ENCODE assay signal across 12 cellular contexts in genomic region chr20:38187512-38187911, GRCh38. TPM values are rescaled to one million over a fixed set of nuclear protein-coding genes. Genes with fewer than 3 reads are reported as not detected.
DNase-seq lines count a peak whose midpoint lies in the region; ATAC-seq and TF ChIP-seq lines count a peak whose summit lies in the region.
"Had no signal": no experiment of that assay in that cellular context is flagged by ENCODE, and none has a peak within 500 bp of the region (broad histone marks: within the 10 kb centered on the region; RNA-seq: fewer than 3 reads in every experiment).

No MANE protein-coding gene starts in this region.

- peaks cover 6% of the 10 kb centered on the region for H3K27me3 Mint-ChIP-seq in dendritic cell treated with granulocyte-macrophage colony-stimulating factor and Interleukin-4, amounts not matched to agents 40 ng/mL and 50 ng/mL, for 4 days
- H3K27me3 Mint-ChIP-seq in activated T-helper 17 cell treated with anti-CD3 and anti-CD28 coated beads, Interleukin-2, amount 50 U/mL, for 72 hours: peaks cover 17% of the 10 kb centered on the region

- H3K4me3 ChIP-seq in neutrophil (ENCODE audit: low read depth in 1 of 2, low read length in 1 of 2): no peak overlapping the region

- H3K36me3 ChIP-seq in neutrophil: no peaks in the 10 kb centered on the region

- H3K27ac Mint-ChIP-seq in dendritic cell treated with granulocyte-macrophage colony-stimulating factor and Interleukin-4, amounts not matched to agents 40 ng/mL and 50 ng/mL, for 4 days: peak overlapping the region; percentile 52
- no peak overlapping the region for H3K27ac Mint-ChIP-seq in activated T-helper 17 cell treated with anti-CD3 and anti-CD28 coated beads, Interleukin-2, amount 50 U/mL, for 72 hours
- H3K27ac Mint-ChIP-seq: activated naive CD8-positive, alpha-beta T cell treated with anti-CD3 and anti-CD28 coated beads for 36 hours; memory B cell; stimulated activated naive B cell treated with anti-CD40 and anti-IgM and Interleukin-4, amounts not matched to agents 10 μg/mL and 1 μg/mL and 100 μg/mL, for 72 hours had no signal

- no peaks in the 10 kb centered on the region for H3K27me3 ChIP-seq in neutrophil

- peaks cover 29% of the 10 kb centered on the region for H3K4me1 Mint-ChIP-seq in dendritic cell treated with granulocyte-macrophage colony-stimulating factor and Interleukin-4, amounts not matched to agents 40 ng/mL and 50 ng/mL, for 4 days (ENCODE audit: low read depth)
- no peaks in the 10 kb centered on the region for H3K4me1 Mint-ChIP-seq in activated T-helper 17 cell treated with anti-CD3 and anti-CD28 coated beads, Interleukin-2, amount 50 U/mL, for 72 hours
- H3K4me1 Mint-ChIP-seq: activated naive CD8-positive, alpha-beta T cell treated with anti-CD3 and anti-CD28 coated beads for 36 hours; memory B cell had no signal

- no peaks in the 10 kb centered on the region for H3K36me3 Mint-ChIP-seq in dendritic cell treated with granulocyte-macrophage colony-stimulating factor and Interleukin-4, amounts not matched to agents 40 ng/mL and 50 ng/mL, for 4 days (ENCODE audit: low read depth)
- H3K36me3 Mint-ChIP-seq in activated T-helper 17 cell treated with anti-CD3 and anti-CD28 coated beads, Interleukin-2, amount 50 U/mL, for 72 hours (ENCODE audit: low read depth): no peaks in the 10 kb centered on the region
- H3K36me3 Mint-ChIP-seq: activated naive CD8-positive, alpha-beta T cell treated with anti-CD3 and anti-CD28 coated beads for 36 hours; memory B cell; stimulated activated naive B cell treated with anti-CD40 and anti-IgM and Interleukin-4, amounts not matched to agents 10 μg/mL and 1 μg/mL and 100 μg/mL, for 72 hours had no signal

- H3K9me3 Mint-ChIP-seq in dendritic cell treated with granulocyte-macrophage colony-stimulating factor and Interleukin-4, amounts not matched to agents 40 ng/mL and 50 ng/mL, for 4 days: no peaks in the 10 kb centered on the region
- H3K9me3 Mint-ChIP-seq in activated T-helper 17 cell treated with anti-CD3 and anti-CD28 coated beads, Interleukin-2, amount 50 U/mL, for 72 hours: no peaks in the 10 kb centered on the region
- H3K9me3 Mint-ChIP-seq: activated naive CD8-positive, alpha-beta T cell treated with anti-CD3 and anti-CD28 coated beads for 36 hours; memory B cell; stimulated activated naive B cell treated with anti-CD40 and anti-IgM and Interleukin-4, amounts not matched to agents 10 μg/mL and 1 μg/mL and 100 μg/mL, for 72 hours had no signal

- H3K4me1 ChIP-seq in neutrophil (ENCODE audit: control insufficient read depth in 1 of 2, insufficient read depth in 1 of 2, low read depth in 1 of 2, low read length in 1 of 2): peaks cover 29 to 34% of the 10 kb centered on the region in 2 experiments

- no peak for TF ChIP-seq CTCF in neutrophil (IDR thresholded peaks at IDR 0.05)

- no peak for ATAC-seq in activated T-helper 17 cell treated with anti-CD3 and anti-CD28 coated beads, Interleukin-2, amount 50 U/mL, for 72 hours (replicated peaks)
- ATAC-seq: stimulated activated naive B cell treated with anti-CD40 and anti-IgM and Interleukin-4, amounts not matched to agents 10 μg/mL and 1 μg/mL and 100 μg/mL, for 72 hours had no signal

- no peaks in the 10 kb centered on the region for H3K9me3 ChIP-seq in neutrophil

- intact Hi-C loops in dendritic cell treated with granulocyte-macrophage colony-stimulating factor and Interleukin-4, amounts not matched to agents 40 ng/mL and 50 ng/mL, for 4 days (cut with micrococcal nuclease): loop anchor here (5.0 kb wide), 1 partner anchor 35 kb away; no protein-coding TSS in a partner anchor

- peak; percentile 47 for DNase-seq in Daoy (ENCODE audit: low read depth)
- peak; percentile 90 for DNase-seq in NCI-H82 (lab: John Stamatoyannopoulos, UW)
- DNase-seq in NCI-H2107 treated with DMSO at 0.1 percent for 48 hours (lab: John Stamatoyannopoulos, UW; ENCODE audit: unreplicated experiment): no peak
- no peak for DNase-seq in activated CD4-positive, alpha-beta T cell treated with anti-CD3 and anti-CD28 coated beads for 48 hours
- no peak for DNase-seq in stimulated activated CD8-positive, alpha-beta memory T cell treated with anti-CD3 and anti-CD28 coated beads, Interleukin-4, amount 100 ng/mL, for 48 hours
- DNase-seq: activated naive CD8-positive, alpha-beta T cell treated with anti-CD3 and anti-CD28 coated beads for 36 hours; KBM-7; stimulated activated naive B cell treated with anti-CD40 and anti-IgM and Interleukin-4, amounts not matched to agents 10 μg/mL and 1 μg/mL and 100 μg/mL, for 72 hours had no signal

- peak overlapping the region; percentile 17 for H3K27ac ChIP-seq in neutrophil

- H3K4me3 Mint-ChIP-seq in dendritic cell treated with granulocyte-macrophage colony-stimulating factor and Interleukin-4, amounts not matched to agents 40 ng/mL and 50 ng/mL, for 4 days: no peak overlapping the region
- no peak overlapping the region for H3K4me3 Mint-ChIP-seq in activated T-helper 17 cell treated with anti-CD3 and anti-CD28 coated beads, Interleukin-2, amount 50 U/mL, for 72 hours
- H3K4me3 Mint-ChIP-seq: activated naive CD8-positive, alpha-beta T cell treated with anti-CD3 and anti-CD28 coated beads for 36 hours; memory B cell; stimulated activated naive B cell treated with anti-CD40 and anti-IgM and Interleukin-4, amounts not matched to agents 10 μg/mL and 1 μg/mL and 100 μg/mL, for 72 hours had no signal

RNA-seq across cellular contexts. Expression of gene TGM2, which starts 22.4 kb away (rescaled TPM):
- 27.3 and 33.4 TPM in 2 replicates for total RNA-seq in Daoy (2014; rRNA removed; shearing (Covaris generic))
- total RNA-seq in activated T-helper 17 cell treated with anti-CD3 and anti-CD28 coated beads, Interleukin-2, amount 50 U/mL, for 72 hours: under 1 TPM; 0.19 to 0.76 TPM
- total RNA-seq: activated naive CD8-positive, alpha-beta T cell treated with anti-CD3 and anti-CD28 coated beads for 36 hours had no signal

Comparison
In these comparisons a context has a peak if more than half of its experiments do, and no peak if none do; other contexts are left out.
1. DNase-seq: peak in Daoy (single experiment) and NCI-H82 (single experiment); none in NCI-H2107 treated with DMSO at 0.1 percent for 48 hours (single experiment), activated CD4-positive, alpha-beta T cell treated with anti-CD3 and anti-CD28 coated beads for 48 hours (single experiment) and stimulated activated CD8-positive, alpha-beta memory T cell treated with anti-CD3 and anti-CD28 coated beads, Interleukin-4, amount 100 ng/mL, for 48 hours (single experiment).
2. RNA of gene TGM2, which starts 22.4 kb away (total RNA-seq): 27.3 to 33.4 TPM in Daoy; 0.19 to 0.76 TPM in activated T-helper 17 cell treated with anti-CD3 and anti-CD28 coated beads, Interleukin-2, amount 50 U/mL, for 72 hours; every median in the first group is over 10 times any median in the second.